Comparison of ENCODE assay signal across 31 cellular contexts in genomic region chr1:191508239-191508638, GRCh38.
DNase-seq lines count a peak whose midpoint lies in the region; ATAC-seq, FAIRE-seq and TF ChIP-seq lines count a peak whose summit lies in the region.
"Had no signal": no experiment of that assay in that cellular context is flagged by ENCODE, and none has a peak within 500 bp of the region (broad histone marks: within the 10 kb centered on the region; RNA-seq: fewer than 3 reads in every experiment).

No MANE protein-coding gene starts in this region.

- H3K79me2 ChIP-seq in H1 (ENCODE audit: control insufficient read depth in 1 of 2, insufficient read depth in 2 of 2, low read length in 2 of 2): no peaks in the 10 kb centered on the region

- H2BK15ac ChIP-seq in H1 (ENCODE audit: low read length): no peak overlapping the region

- H3K9ac ChIP-seq in H1 (replicated peaks in 1 of 4; ENCODE audit: extremely low read depth in 1 of 4, low read depth in 3 of 4, low read length in 3 of 4): no peak overlapping the region

- H4K8ac ChIP-seq in H1 (ENCODE audit: extremely low read depth, insufficient read depth, low read length): no peak overlapping the region

- TF ChIP-seq EP300 in H1 (IDR thresholded peaks at IDR 0.05; ENCODE audit: borderline replicate concordance in 1 of 2, low read depth in 2 of 2, low read length in 2 of 2): no peak

- no peak overlapping the region for H3K23ac ChIP-seq in H1 (ENCODE audit: insufficient read length)

- no peak overlapping the region for H3K56ac ChIP-seq in H1 (replicated peaks; ENCODE audit: insufficient read length, low read depth, low read length)

- no peak for TF ChIP-seq CTCF in H1 (IDR thresholded peaks at IDR 0.05; ENCODE audit: control extremely low read depth in 1 of 3, insufficient read depth in 1 of 3, low read depth in 1 of 3, low read length in 3 of 3)

- DNase-seq in H1 (ENCODE audit: low read depth in 1 of 2, low spot score in 2 of 2): no peak
- no peak for DNase-seq in UCSD-AML1 (lab: John Stamatoyannopoulos, UW; ENCODE audit: unreplicated experiment)
- DNase-seq in effector CD8-positive, alpha-beta T cell (lab: John Stamatoyannopoulos, UW): no peak
- DNase-seq in naive thymus-derived CD4-positive, alpha-beta T cell: no peak
- no peak for DNase-seq in activated naive CD4-positive, alpha-beta T cell treated with anti-CD3 and anti-CD28 coated beads, Interleukin-2, amount 50 U/mL, for 72 hours (ENCODE audit: low spot score in 2 of 2)
- DNase-seq: activated CD4-positive, alpha-beta T cell treated with anti-CD3 and anti-CD28 coated beads for 36 hours; activated CD8-positive, alpha-beta memory T cell treated with anti-CD3 and anti-CD28 coated beads for 24 hours; activated naive CD4-positive, alpha-beta T cell treated with anti-CD3 and anti-CD28 coated beads, Interleukin-2, amount 50 U/mL, for 16 hours; activated T-cell treated with anti-CD3 and anti-CD28 coated beads for 4 hours; DMS79 treated with DMSO at 0.1 percent for 48 hours; esophagus squamous epithelium; foreskin keratinocyte; GDM1; heart right ventricle; Kasumi-1; NCI-H1417; NCI-H2029; NCI-H526 treated with DMSO at 0.1 percent for 48 hours; nephron progenitor cell; ovary; transverse colon had no signal

- no peak overlapping the region for H3K4me2 ChIP-seq in H1 (ENCODE audit: insufficient read depth in 1 of 2, low read depth in 2 of 2, low read length in 2 of 2)

- H4K20me1 ChIP-seq in H1 (replicated peaks in 1 of 2; ENCODE audit: control insufficient read depth in 1 of 2, insufficient read depth in 2 of 2, low read length in 2 of 2): no peaks in the 10 kb centered on the region

- intact Hi-C loops in naive thymus-derived CD4-positive, alpha-beta T cell (cut with micrococcal nuclease): no loop called here

- FAIRE-seq in H1 (lab: Jason Lieb, UNC): no peak
- FAIRE-seq: HepG2, keratinocyte had no signal

- no peak overlapping the region for H2BK12ac ChIP-seq in H1 (ENCODE audit: low read depth, low read length)

- no peak overlapping the region for H2AK5ac ChIP-seq in H1 (ENCODE audit: low read depth, low read length)

- no peak overlapping the region for H2BK120ac ChIP-seq in H1 (replicated peaks; ENCODE audit: low read depth, low read length)

- ATAC-seq in GM18909 (IDR thresholded peaks at IDR 0.05; ENCODE audit: poor library complexity, unreplicated experiment) (peak; percentile 70), HG02943 (IDR thresholded peaks at IDR 0.05; ENCODE audit: low read depth, unreplicated experiment) (peak; percentile 70)
- no peak for ATAC-seq in naive thymus-derived CD4-positive, alpha-beta T cell
- ATAC-seq in activated naive CD4-positive, alpha-beta T cell treated with anti-CD3 and anti-CD28 coated beads, Interleukin-2, amount 50 U/mL, for 72 hours: no peak
- ATAC-seq: activated CD4-positive, alpha-beta T cell treated with anti-CD3 and anti-CD28 coated beads for 36 hours; foreskin keratinocyte; HCT116; heart right ventricle; HepG2; stimulated activated effector memory CD8-positive, alpha-beta T cell treated with anti-CD3 and anti-CD28 coated beads, Interleukin-12 subunit alpha, Interleukin-12 subunit beta, amount 100 ng/mL, for 72 hours had no signal

- no peak for TF ChIP-seq RAD21 in H1 (IDR thresholded peaks at IDR 0.05 in 1 of 2, conservative IDR thresholded peaks at IDR 0.05 in 1 of 2; ENCODE audit: low read depth in 2 of 2, low read length in 2 of 2)

- H3K79me1 ChIP-seq in H1 (ENCODE audit: low read depth, low read length): no peaks in the 10 kb centered on the region

- WGBS in H1 (ENCODE audit: extremely low coverage in 1 of 2, insufficient coverage in 1 of 2, insufficient read length in 1 of 2, insufficient replicate concordance in 2 of 2, low coverage in 1 of 2, low lambda C conversion rate in 2 of 2, missing lambda C conversion rate in 1 of 2), 2 experiments: 93% methylated on average over 2 of the region's 2 CpGs; no CpG with 5 or more reads in 1 of the 2 experiments

- peaks cover 0 to 2% (median 0%) of the 10 kb centered on the region in 5 donors for H3K36me3 Mint-ChIP-seq in naive thymus-derived CD4-positive, alpha-beta T cell
- peaks cover 4 to 5% of the 10 kb centered on the region in 2 donors for H3K36me3 Mint-ChIP-seq in activated naive CD4-positive, alpha-beta T cell treated with anti-CD3 and anti-CD28 coated beads, Interleukin-2, amount 50 U/mL, for 72 hours
- H3K36me3 Mint-ChIP-seq: stimulated activated effector memory CD8-positive, alpha-beta T cell treated with anti-CD3 and anti-CD28 coated beads, Interleukin-12 subunit alpha, Interleukin-12 subunit beta, amount 100 ng/mL, for 72 hours had no signal

- H3K27me3 ChIP-seq in H1 (replicated peaks in 1 of 4; ENCODE audit: control insufficient read depth in 3 of 4, extremely low read depth in 1 of 4, insufficient read depth in 3 of 4, low read length in 3 of 4): no peaks in the 10 kb centered on the region
- H3K27me3 ChIP-seq in naive thymus-derived CD4-positive, alpha-beta T cell (ENCODE audit: control insufficient read depth in 2 of 2, insufficient read depth in 2 of 2, low read length in 2 of 2): no peaks in the 10 kb centered on the region
- H3K27me3 ChIP-seq: esophagus squamous epithelium, foreskin keratinocyte, heart right ventricle, ovary, transverse colon had no signal

- CTCF ChIA-PET in H1 (lab: Charles Lee; ENCODE audit: partially characterized antibody): interaction anchor here (0.6 kb wide), 1 partner anchor 1064 kb away, joined by 3 read pairs; no protein-coding TSS in a partner anchor
- CTCF ChIA-PET in naive thymus-derived CD4-positive, alpha-beta T cell (lab: Charles Lee): no interaction called here

- no peaks in the 10 kb centered on the region for H3K4me1 Mint-ChIP-seq in naive thymus-derived CD4-positive, alpha-beta T cell
- H3K4me1 Mint-ChIP-seq: activated CD4-positive, alpha-beta T cell treated with anti-CD3 and anti-CD28 coated beads for 36 hours; nephron progenitor cell; stimulated activated effector memory CD8-positive, alpha-beta T cell treated with anti-CD3 and anti-CD28 coated beads, Interleukin-12 subunit alpha, Interleukin-12 subunit beta, amount 100 ng/mL, for 72 hours had no signal

- no peak overlapping the region for H4K5ac ChIP-seq in H1 (ENCODE audit: insufficient read length, low read depth, low read length)

- H2BK5ac ChIP-seq in H1 (ENCODE audit: low read depth, low read length): no peak overlapping the region

- no peaks in the 10 kb centered on the region for H3K23me2 ChIP-seq in H1 (ENCODE audit: low read depth, low read length)

- peaks cover 0 to 26% (median 7%) of the 10 kb centered on the region in 11 donors for H3K9me3 Mint-ChIP-seq in naive thymus-derived CD4-positive, alpha-beta T cell
- peaks cover 7 to 10% of the 10 kb centered on the region in 2 donors for H3K9me3 Mint-ChIP-seq in activated naive CD4-positive, alpha-beta T cell treated with anti-CD3 and anti-CD28 coated beads, Interleukin-2, amount 50 U/mL, for 72 hours

- H3K4me3 ChIP-seq in H1 (ENCODE audit: extremely low read depth in 1 of 4, insufficient read depth in 2 of 4, low read depth in 3 of 4, low read length in 4 of 4): no peak overlapping the region
- no peak overlapping the region for H3K4me3 ChIP-seq in naive thymus-derived CD4-positive, alpha-beta T cell (ENCODE audit: low read length)
- H3K4me3 ChIP-seq: esophagus squamous epithelium, heart right ventricle, lung, ovary, transverse colon had no signal

- no peak for TF ChIP-seq POLR2A in H1 (IDR thresholded peaks at IDR 0.05; ENCODE audit: control extremely low read depth in 1 of 2, low read depth in 2 of 2, low read length in 2 of 2)

- H3K27ac ChIP-seq in H1 (ENCODE audit: low read depth, low read length): no peak overlapping the region
- H3K27ac ChIP-seq in naive thymus-derived CD4-positive, alpha-beta T cell (ENCODE audit: low read depth, low read length): no peak overlapping the region
- H3K27ac ChIP-seq: C4-2B, esophagus squamous epithelium, foreskin keratinocyte, heart right ventricle, ovary, transverse colon had no signal

- H2BK20ac ChIP-seq in H1 (ENCODE audit: low read length): no peak overlapping the region

- POLR2A ChIA-PET in H1 (lab: Charles Lee; ENCODE audit: partially characterized antibody): no interaction called here
- POLR2A ChIA-PET in naive thymus-derived CD4-positive, alpha-beta T cell (lab: Charles Lee): no interaction called here

- H3K27me3 Mint-ChIP-seq in naive thymus-derived CD4-positive, alpha-beta T cell: no peaks in the 10 kb centered on the region
- H3K27me3 Mint-ChIP-seq: activated CD4-positive, alpha-beta T cell treated with anti-CD3 and anti-CD28 coated beads for 36 hours had no signal

- no peak overlapping the region for H3K27ac Mint-ChIP-seq in naive thymus-derived CD4-positive, alpha-beta T cell
- H3K27ac Mint-ChIP-seq in activated naive CD4-positive, alpha-beta T cell treated with anti-CD3 and anti-CD28 coated beads, Interleukin-2, amount 50 U/mL, for 72 hours: no peak overlapping the region
- H3K27ac Mint-ChIP-seq: activated CD4-positive, alpha-beta T cell treated with anti-CD3 and anti-CD28 coated beads for 36 hours; activated T-helper 2 cell treated with anti-CD3 and anti-CD28 coated beads, Interferon-gamma antibody, Interleukin-2, Interleukin-4, amounts not matched to agents 10 μg/mL and 5 μg/mL and 100 μg/mL, durations not matched to agents 14 hours and 24 hours and 36 hours; nephron progenitor cell; stimulated activated effector memory CD8-positive, alpha-beta T cell treated with anti-CD3 and anti-CD28 coated beads, Interleukin-12 subunit alpha, Interleukin-12 subunit beta, amount 100 ng/mL, for 72 hours; T-helper 2 cell treated with Interferon-gamma antibody and Interleukin-4, amounts not matched to agents 5 μg/mL and 100 μg/mL, for 36 hours had no signal

- no peak overlapping the region for H3K4ac ChIP-seq in H1 (replicated peaks; ENCODE audit: insufficient read length, low read depth, low read length)

- no peak overlapping the region for H3K14ac ChIP-seq in H1 (ENCODE audit: insufficient read length)

- H3K18ac ChIP-seq in H1 (ENCODE audit: extremely low read depth, low read length): no peak overlapping the region

- no peaks in the 10 kb centered on the region for H3K36me3 ChIP-seq in H1 (ENCODE audit: control insufficient read depth in 2 of 4, insufficient read depth in 4 of 4, low read length in 3 of 4)
- no peaks in the 10 kb centered on the region for H3K36me3 ChIP-seq in naive thymus-derived CD4-positive, alpha-beta T cell (ENCODE audit: control insufficient read depth in 2 of 3, insufficient read depth in 3 of 3, low read length in 3 of 3)
- H3K36me3 ChIP-seq: esophagus squamous epithelium, heart right ventricle, ovary, transverse colon had no signal

- H3K4me3 Mint-ChIP-seq in naive thymus-derived CD4-positive, alpha-beta T cell: no peak overlapping the region
- H3K4me3 Mint-ChIP-seq: activated CD4-positive, alpha-beta T cell treated with anti-CD3 and anti-CD28 coated beads for 36 hours; nephron progenitor cell; stimulated activated effector memory CD8-positive, alpha-beta T cell treated with anti-CD3 and anti-CD28 coated beads, Interleukin-12 subunit alpha, Interleukin-12 subunit beta, amount 100 ng/mL, for 72 hours; T-helper 2 cell treated with Interferon-gamma antibody and Interleukin-4, amounts not matched to agents 5 μg/mL and 100 μg/mL, for 36 hours had no signal

- no peaks in the 10 kb centered on the region for H3K4me1 ChIP-seq in H1 (replicated peaks in 1 of 4; ENCODE audit: control insufficient read depth in 3 of 4, insufficient read depth in 4 of 4, low read length in 3 of 4)
- no peaks in the 10 kb centered on the region for H3K4me1 ChIP-seq in naive thymus-derived CD4-positive, alpha-beta T cell (ENCODE audit: control insufficient read depth in 2 of 2, insufficient read depth in 2 of 2, low read length in 2 of 2)
- H3K4me1 ChIP-seq: esophagus squamous epithelium, foreskin keratinocyte, heart right ventricle, transverse colon had no signal

- no peak overlapping the region for H4K91ac ChIP-seq in H1 (replicated peaks; ENCODE audit: insufficient read length, low read length)

- peak overlapping the region; percentile 92 for H2AFZ ChIP-seq in H1 (ENCODE audit: low read length)

- H3K9me3 ChIP-seq in H1 (ENCODE audit: insufficient read depth in 2 of 2, low read depth in 1 of 2, low read length in 1 of 2): no peaks in the 10 kb centered on the region; a peak in 1 of 4 replicates
- H3K9me3 ChIP-seq in naive thymus-derived CD4-positive, alpha-beta T cell (ENCODE audit: control insufficient read depth in 2 of 3, low read length in 3 of 3): no peaks in the 10 kb centered on the region
- H3K9me3 ChIP-seq: esophagus squamous epithelium, ovary, transverse colon had no signal

Comparison
In these comparisons a context has a peak if more than half of its experiments do, and no peak if none do; other contexts are left out.
1. ATAC-seq: peak in GM18909 (single experiment) and HG02943 (single experiment); none in naive thymus-derived CD4-positive, alpha-beta T cell (single experiment) and activated naive CD4-positive, alpha-beta T cell treated with anti-CD3 and anti-CD28 coated beads, Interleukin-2, amount 50 U/mL, for 72 hours (0 of 2).